In genomic region chr22:33986167-33986771, GRCh38 we compare ENCODE assay signal across 12 cellular contexts.
"Had no signal": no experiment of that assay in that cellular context is flagged by ENCODE, and none has a peak within 500 bp of the region (broad histone marks: within the 10 kb centered on the region; RNA-seq: fewer than 3 reads in every experiment).

No MANE protein-coding gene starts in this region.

- H3K4me2 ChIP-seq: smooth muscle cell had no signal

- H3K27ac ChIP-seq: lower lobe of right lung, neutrophil, right atrium auricular region, tibial nerve had no signal

- ATAC-seq: activated CD4-positive, CD25-positive, alpha-beta regulatory T cell treated with anti-CD3 and anti-CD28 coated beads, Interleukin-2, amount 50 U/mL, for 24 hours; effector memory CD8-positive, alpha-beta T cell; left cardiac atrium; lower lobe of right lung; T-helper 17 cell had no signal

- H3K4me3 ChIP-seq: lower lobe of right lung, right atrium auricular region, smooth muscle cell, tibial nerve had no signal

- DNase-seq: amniotic stem cell; effector memory CD8-positive, alpha-beta T cell; hippocampal formation; left cardiac atrium; lower lobe of right lung; naive B cell; T-helper 17 cell had no signal

- H3K36me3 ChIP-seq: lower lobe of right lung, neutrophil, right atrium auricular region, tibial nerve had no signal

- H3K4me1 ChIP-seq: lower lobe of right lung, right atrium auricular region, tibial nerve had no signal

- H3K27me3 ChIP-seq: neutrophil, right atrium auricular region, tibial nerve had no signal
